ENCODE assay signal across 9 cellular contexts in genomic region chr7:2521341-2521745, GRCh38. TPM values are rescaled to one million over a fixed set of nuclear protein-coding genes. Genes with fewer than 3 reads are reported as not detected.
DNase-seq lines count a peak whose midpoint lies in the region; ATAC-seq, FAIRE-seq and TF ChIP-seq lines count a peak whose summit lies in the region.
"Had no signal": no experiment of that assay in that cellular context is flagged by ENCODE, and none has a peak within 500 bp of the region (broad histone marks: within the 10 kb centered on the region; RNA-seq: fewer than 3 reads in every experiment).

No MANE protein-coding gene starts in this region.

- H3K4me2 ChIP-seq in PC-3 (ENCODE audit: low read length) (peak overlapping the region; percentile 97), H1 (ENCODE audit: insufficient read depth in 1 of 2, low read depth in 2 of 2, low read length in 2 of 2) (peak overlapping the region; percentile 85 to 88)

- no peaks in the 10 kb centered on the region for H3F3A ChIP-seq in PC-3 (ENCODE audit: low read length, unreplicated experiment)

- H2BK5ac ChIP-seq in H1 (ENCODE audit: low read depth, low read length) = 0 out of 2 replicates have a peak overlapping the region, but pooled peaks have one; percentile 99

- BruUV-seq in PC-3 (replicated peaks; lab: Mats Ljungman, UMichigan) = no TSS peak

- H3K36me3 ChIP-seq in PC-3 (ENCODE audit: low read depth, low read length) (no peaks in the 10 kb centered on the region), H1 (ENCODE audit: control insufficient read depth in 2 of 4, insufficient read depth in 4 of 4, low read length in 3 of 4) (peaks cover 0 to 13% (median 6%) of the 10 kb centered on the region in 4 experiments; a peak in 5 of 8 replicates)

- peaks cover 38% of the 10 kb centered on the region for H3K36me3 Mint-ChIP-seq in CD4-positive, alpha-beta T cell (ENCODE audit: low read depth)
- H3K36me3 Mint-ChIP-seq in osteocyte (ENCODE audit: unreplicated experiment) = peaks cover 4% of the 10 kb centered on the region

- TF ChIP-seq CTCF in CD4-positive, alpha-beta T cell (IDR thresholded peaks at IDR 0.05) = no peak
- TF ChIP-seq CTCF in PC-3 (conservative IDR thresholded peaks at IDR 0.05; ENCODE audit: low read depth, low read length) = no peak
- no peak for TF ChIP-seq CTCF in H1 (IDR thresholded peaks at IDR 0.05; ENCODE audit: control extremely low read depth in 1 of 3, insufficient read depth in 1 of 3, low read depth in 1 of 3, low read length in 3 of 3)
- TF ChIP-seq CTCF in osteocyte (IDR thresholded peaks at IDR 0.05) = no peak

- peak overlapping the region; percentile 88 for H3K27ac ChIP-seq in CD4-positive, alpha-beta T cell (ENCODE audit: low read depth, low read length)
- H3K27ac ChIP-seq in PC-3 (ENCODE audit: low read length) (no peak overlapping the region), H1 (ENCODE audit: low read depth, low read length) (no peak overlapping the region)

- no peak overlapping the region for H3K23ac ChIP-seq in H1 (ENCODE audit: insufficient read length)

- H3K4me1 ChIP-seq in PC-3 (ENCODE audit: insufficient read depth, low read length) (peaks cover 54% of the 10 kb centered on the region), H1 (replicated peaks in 1 of 4; ENCODE audit: control insufficient read depth in 3 of 4, insufficient read depth in 4 of 4, low read length in 3 of 4) (peaks cover 3 to 69% (median 59%) of the 10 kb centered on the region in 4 experiments)

- H2BK120ac ChIP-seq in H1 (replicated peaks; ENCODE audit: low read depth, low read length) = no peak overlapping the region

- no peaks in the 10 kb centered on the region for H3K27me3 ChIP-seq in CD4-positive, alpha-beta T cell (ENCODE audit: control insufficient read depth, insufficient read depth, low read length)
- H3K27me3 ChIP-seq in PC-3 (ENCODE audit: low read length) (no peaks in the 10 kb centered on the region), H1 (replicated peaks in 1 of 4; ENCODE audit: control insufficient read depth in 3 of 4, extremely low read depth in 1 of 4, insufficient read depth in 3 of 4, low read length in 3 of 4) (peaks cover 0 to 22% (median 12%) of the 10 kb centered on the region in 4 experiments; a peak in 6 of 7 replicates)

- H4K8ac ChIP-seq in H1 (ENCODE audit: extremely low read depth, insufficient read depth, low read length) = no peak overlapping the region

- H2AK5ac ChIP-seq in H1 (ENCODE audit: low read depth, low read length) = no peak overlapping the region; the same call in 1 of the 2 replicates

- POLR2A ChIA-PET in CD4-positive, alpha-beta T cell (lab: Charles Lee) = interaction anchor here (1.2 to 12.9 kb wide), 3 partner anchors 7 to 11 kb away, joined by 5 to 218 read pairs (median 7); no protein-coding TSS in a partner anchor
- POLR2A ChIA-PET in PC-3 (lab: Charles Lee; ENCODE audit: unreplicated experiment) (no interaction called here), H1 (lab: Charles Lee; ENCODE audit: partially characterized antibody) (interaction anchor here (0.6 to 1.7 kb wide), 4 partner anchors 21 to 128 kb away, joined by 3 to 4 read pairs (median 4); no protein-coding TSS in a partner anchor), HEK293T (lab: Yijun Ruan, JAX) (no interaction called here)

- H2BK15ac ChIP-seq in H1 (ENCODE audit: low read length) = peak overlapping the region; percentile 46; the same call in 1 of the 2 replicates

- H3K9me2 ChIP-seq in PC-3 (replicated peaks; ENCODE audit: low read length) = no peaks in the 10 kb centered on the region

- H3K23me2 ChIP-seq in H1 (ENCODE audit: low read depth, low read length) = peaks cover 21% of the 10 kb centered on the region

- TF ChIP-seq EP300 in H1 (IDR thresholded peaks at IDR 0.05; ENCODE audit: borderline replicate concordance in 1 of 2, low read depth in 2 of 2, low read length in 2 of 2) = no peak

- no peaks in the 10 kb centered on the region for H3K27me3 Mint-ChIP-seq in CD4-positive, alpha-beta T cell
- no peaks in the 10 kb centered on the region for H3K27me3 Mint-ChIP-seq in osteocyte (ENCODE audit: unreplicated experiment)

- no peaks in the 10 kb centered on the region; the same call in 1 of the 2 replicates for H3K79me1 ChIP-seq in H1 (ENCODE audit: low read depth, low read length)

- peak overlapping the region; percentile 68; the same call in 1 of the 2 replicates for H3K4me3 ChIP-seq in PC-3 (ENCODE audit: low read length)
- H3K4me3 ChIP-seq in H1 (ENCODE audit: extremely low read depth in 1 of 4, insufficient read depth in 2 of 4, low read depth in 3 of 4, low read length in 4 of 4) = peak overlapping the region; percentile 4 to 73 (median 34); a peak in 6 of 8 replicates

- H3K79me2 ChIP-seq in PC-3 (ENCODE audit: low read length) = peaks cover 8% of the 10 kb centered on the region; the same call in 1 of the 2 replicates
- H3K79me2 ChIP-seq in H1 (ENCODE audit: control insufficient read depth in 1 of 2, insufficient read depth in 2 of 2, low read length in 2 of 2) = peaks cover 0 to 20% of the 10 kb centered on the region in 2 experiments; a peak in 3 of 4 replicates

- H3K14ac ChIP-seq in H1 (ENCODE audit: insufficient read length) = no peak overlapping the region

- no peak for FAIRE-seq in H1 (lab: Jason Lieb, UNC)

- TF ChIP-seq RAD21 in H1 (IDR thresholded peaks at IDR 0.05 in 1 of 2, conservative IDR thresholded peaks at IDR 0.05 in 1 of 2; ENCODE audit: low read depth in 2 of 2, low read length in 2 of 2) = no peak

- peak overlapping the region; percentile 95 for H3K4me3 Mint-ChIP-seq in CD4-positive, alpha-beta T cell
- H3K4me3 Mint-ChIP-seq in osteocyte (ENCODE audit: unreplicated experiment) = peak overlapping the region; percentile 69

- H3K9me3 ChIP-seq in CD4-positive, alpha-beta T cell (ENCODE audit: control insufficient read depth, low read length) = no peaks in the 10 kb centered on the region
- no peaks in the 10 kb centered on the region for H3K9me3 ChIP-seq in PC-3 (ENCODE audit: low read length)
- no peaks in the 10 kb centered on the region for H3K9me3 ChIP-seq in H1 (ENCODE audit: insufficient read depth in 2 of 2, low read depth in 1 of 2, low read length in 1 of 2)

- H2AFZ ChIP-seq in PC-3 (ENCODE audit: low read length) = no peak overlapping the region
- no peak overlapping the region for H2AFZ ChIP-seq in H1 (ENCODE audit: low read length)

- H4K5ac ChIP-seq in H1 (ENCODE audit: insufficient read length, low read depth, low read length) = no peak overlapping the region

- peak overlapping the region; percentile 71; the same call in 1 of the 2 replicates for H3K18ac ChIP-seq in H1 (ENCODE audit: extremely low read depth, low read length)

- H3K4ac ChIP-seq in H1 (replicated peaks; ENCODE audit: insufficient read length, low read depth, low read length) = no peak overlapping the region

- CTCF ChIA-PET in CD4-positive, alpha-beta T cell (lab: Charles Lee) = interaction anchor here (1.0 to 1.8 kb wide), 2 partner anchors 9 to 12 kb away, joined by 3 to 6 read pairs; no protein-coding TSS in a partner anchor
- CTCF ChIA-PET in PC-3 (lab: Charles Lee) (no interaction called here), H1 (lab: Charles Lee; ENCODE audit: partially characterized antibody) (interaction anchor here (1.2 kb wide), 1 partner anchor 37 kb away, joined by 3 read pairs; no protein-coding TSS in a partner anchor), HEK293T (lab: Yijun Ruan, JAX) (no interaction called here)

- no peak overlapping the region for H2BK20ac ChIP-seq in H1 (ENCODE audit: low read length)

- H3K9me3 Mint-ChIP-seq in CD4-positive, alpha-beta T cell = no peaks in the 10 kb centered on the region
- no peaks in the 10 kb centered on the region for H3K9me3 Mint-ChIP-seq in osteocyte (ENCODE audit: unreplicated experiment)

- H3K56ac ChIP-seq in H1 (replicated peaks; ENCODE audit: insufficient read length, low read depth, low read length) = no peak overlapping the region

- ATAC-seq in CD4-positive, alpha-beta T cell (ENCODE audit: poor library complexity) = no peak
- ATAC-seq in PC-3 (no peak), HG03521 (IDR thresholded peaks at IDR 0.05; ENCODE audit: unreplicated experiment) (no peak), HG03025 (IDR thresholded peaks at IDR 0.05; ENCODE audit: low FRiP score, unreplicated experiment) (no peak), GM21367 (IDR thresholded peaks at IDR 0.05; ENCODE audit: unreplicated experiment) (no peak)

- 0 out of 2 replicates have a peak overlapping the region, but pooled peaks have one; percentile 43 for H2BK12ac ChIP-seq in H1 (ENCODE audit: low read depth, low read length)

- peak overlapping the region; percentile 96 for H3K27ac Mint-ChIP-seq in CD4-positive, alpha-beta T cell
- no peak overlapping the region for H3K27ac Mint-ChIP-seq in osteocyte (ENCODE audit: unreplicated experiment)

- WGBS in H1 (ENCODE audit: extremely low coverage in 1 of 2, insufficient coverage in 1 of 2, insufficient read length in 1 of 2, insufficient replicate concordance in 2 of 2, low coverage in 1 of 2, low lambda C conversion rate in 2 of 2, missing lambda C conversion rate in 1 of 2), 2 experiments = 44% methylated on average over 5 of the region's 21 CpGs; no CpG with 5 or more reads in 1 of the 2 experiments

- no peak overlapping the region for H3K9ac ChIP-seq in PC-3 (ENCODE audit: low read length)
- H3K9ac ChIP-seq in H1 (replicated peaks in 1 of 4; ENCODE audit: extremely low read depth in 1 of 4, low read depth in 3 of 4, low read length in 3 of 4) = no peak overlapping the region

- intact Hi-C loops in CD4-positive, alpha-beta T cell (cut with DNase I, micrococcal nuclease) = loop anchor here (5.0 to 10.0 kb wide), 4 partner anchors 44 to 1287 kb away; partner anchors contain the start of genes GRIFIN (in 1 of the 2), SNX8 (in 1 of the 2), TTYH3 (in 1 of the 2) and UNCX (in 1 of the 2)
- intact Hi-C loops in PC-3 (cut with micrococcal nuclease) = no loop called here

- H3K4me1 Mint-ChIP-seq in CD4-positive, alpha-beta T cell (ENCODE audit: low read depth) = peaks cover 45% of the 10 kb centered on the region
- peaks cover 70% of the 10 kb centered on the region for H3K4me1 Mint-ChIP-seq in osteocyte (ENCODE audit: unreplicated experiment)

- no peak for DNase-seq in CD4-positive, alpha-beta T cell
- DNase-seq in PC-3 = no peak
- DNase-seq in H1 (ENCODE audit: low read depth in 1 of 2, low spot score in 2 of 2) = no peak
- DNase-seq in osteocyte (ENCODE audit: extremely low spot score, unreplicated experiment) = no peak
- no peak for DNase-seq in HEK293T (ENCODE audit: extremely low spot score)
- DNase-seq: cerebellar nuclear complex had no signal

- H4K20me1 ChIP-seq in PC-3 (ENCODE audit: low read length) (no peaks in the 10 kb centered on the region), H1 (replicated peaks in 1 of 2; ENCODE audit: control insufficient read depth in 1 of 2, insufficient read depth in 2 of 2, low read length in 2 of 2) (peaks cover 14 to 27% of the 10 kb centered on the region in 2 experiments)

- H4K91ac ChIP-seq in H1 (replicated peaks; ENCODE audit: insufficient read length, low read length) = no peak overlapping the region

- TF ChIP-seq POLR2A in H1 (IDR thresholded peaks at IDR 0.05; ENCODE audit: control extremely low read depth in 1 of 2, low read depth in 2 of 2, low read length in 2 of 2) = no peak

RNA-seq across cellular contexts. Expression of gene LFNG, which starts 1.8 kb away (rescaled TPM):
- total RNA-seq in CD4-positive, alpha-beta T cell = 10 to 100 TPM; 96.7 to 99.8 TPM
- 4.8 and 7.7 TPM in 2 replicates for total RNA-seq in PC-3 (2014; rRNA removed)
- total RNA-seq in H1 (2021; fragmentation: NEBNext Ultra II Directional; extraction: Animal tissue kit (Norgen Biotek cat#: 25700)) = 28.9 and 31.6 TPM in 2 replicates
- polyA plus RNA-seq in H1 (2011; rRNA removed) = 35.6 and 53.0 TPM in 2 replicates
- polyA plus RNA-seq in H1 (2011; cell fraction: cytosol; rRNA removed) = 34.6 TPM
- polyA plus RNA-seq in H1 (2011; cell fraction: nucleus; rRNA removed) = 59.9 TPM
- 25.2 to 37.3 TPM (median 35.0 TPM) in 4 replicates for polyA plus RNA-seq in H1 (2012, experiment 1 of 2)
- polyA plus RNA-seq in H1 (2012, experiment 2 of 2) = 31.6 TPM
- polyA plus RNA-seq in H1 (2013, experiment 1 of 2) = 26.6 TPM
- 29.4 TPM for polyA plus RNA-seq in H1 (2013, experiment 2 of 2)
- polyA minus RNA-seq in H1 (2011; rRNA and poly(A)+ RNA removed) = 15.4 and 17.4 TPM in 2 replicates
- polyA minus RNA-seq in H1 (2011; cell fraction: cytosol; rRNA and poly(A)+ RNA removed) = 36.6 TPM
- 37.5 TPM for polyA minus RNA-seq in H1 (2011; cell fraction: nucleus; rRNA and poly(A)+ RNA removed)
- 20.8 and 23.3 TPM in 2 replicates for total RNA-seq in osteocyte

RNA-seq across cellular contexts. Expression of gene BRAT1, which starts 34.0 kb away (rescaled TPM):
- 10 to 100 TPM; 24.1 to 24.5 TPM for total RNA-seq in CD4-positive, alpha-beta T cell
- total RNA-seq in PC-3 (2014; rRNA removed) (65.2 and 76.3 TPM in 2 replicates), osteocyte (27.8 and 29.4 TPM in 2 replicates)
- total RNA-seq in H1 (2021; fragmentation: NEBNext Ultra II Directional; extraction: Animal tissue kit (Norgen Biotek cat#: 25700)) = 42.3 and 45.2 TPM in 2 replicates
- polyA plus RNA-seq in H1 (2011; rRNA removed) = 36.8 and 60.5 TPM in 2 replicates
- polyA plus RNA-seq in H1 (2011; cell fraction: cytosol; rRNA removed) = 40.8 TPM
- polyA plus RNA-seq in H1 (2011; cell fraction: nucleus; rRNA removed) = 163 TPM
- 30.5 to 38.9 TPM (median 37.6 TPM) in 4 replicates for polyA plus RNA-seq in H1 (2012, experiment 1 of 2)
- polyA plus RNA-seq in H1 (2012, experiment 2 of 2) = 34.5 TPM
- polyA plus RNA-seq in H1 (2013, experiment 1 of 2) = 25.6 TPM
- 21.6 TPM for polyA plus RNA-seq in H1 (2013, experiment 2 of 2)
- 10.4 and 12.6 TPM in 2 replicates for polyA minus RNA-seq in H1 (2011; rRNA and poly(A)+ RNA removed)
- polyA minus RNA-seq in H1 (2011; cell fraction: cytosol; rRNA and poly(A)+ RNA removed) = 21.5 TPM
- polyA minus RNA-seq in H1 (2011; cell fraction: nucleus; rRNA and poly(A)+ RNA removed) = 25.1 TPM

RNA-seq across cellular contexts. Expression of gene IQCE, which starts 37.4 kb away (rescaled TPM):
- total RNA-seq in CD4-positive, alpha-beta T cell = 1 to 10 TPM; 4.3 to 5.6 TPM
- 9.7 and 24.7 TPM in 2 replicates for total RNA-seq in PC-3 (2014; rRNA removed)
- 4.9 and 5.7 TPM in 2 replicates for total RNA-seq in H1 (2021; fragmentation: NEBNext Ultra II Directional; extraction: Animal tissue kit (Norgen Biotek cat#: 25700))
- polyA plus RNA-seq in H1 (2011; rRNA removed) = 2.2 and 3.1 TPM in 2 replicates
- polyA plus RNA-seq in H1 (2011; cell fraction: cytosol; rRNA removed) = 3.1 TPM
- 7.4 TPM for polyA plus RNA-seq in H1 (2011; cell fraction: nucleus; rRNA removed)
- 3.0 to 4.0 TPM (median 3.7 TPM) in 4 replicates for polyA plus RNA-seq in H1 (2012, experiment 1 of 2)
- 2.0 TPM for polyA plus RNA-seq in H1 (2012, experiment 2 of 2)
- 2.6 TPM for polyA plus RNA-seq in H1 (2013, experiment 1 of 2)
- 2.5 TPM for polyA plus RNA-seq in H1 (2013, experiment 2 of 2)
- polyA minus RNA-seq in H1 (2011; rRNA and poly(A)+ RNA removed) = 2.8 and 3.1 TPM in 2 replicates
- polyA minus RNA-seq in H1 (2011; cell fraction: cytosol; rRNA and poly(A)+ RNA removed) = 2.8 TPM
- polyA minus RNA-seq in H1 (2011; cell fraction: nucleus; rRNA and poly(A)+ RNA removed) = 6.4 TPM
- total RNA-seq in osteocyte = 17.0 and 22.1 TPM in 2 replicates

RNA-seq across cellular contexts. Expression of gene GRIFIN, which starts 45.1 kb away (rescaled TPM):
- total RNA-seq in CD4-positive, alpha-beta T cell = not detected
- total RNA-seq in PC-3 (2014; rRNA removed) (not detected in 2 replicates), osteocyte (not detected in 2 replicates)
- not detected in 2 replicates for total RNA-seq in H1 (2021; fragmentation: NEBNext Ultra II Directional; extraction: Animal tissue kit (Norgen Biotek cat#: 25700))
- polyA plus RNA-seq in H1 (2011; rRNA removed) = not detected in 2 replicates
- polyA plus RNA-seq in H1 (2011; cell fraction: cytosol; rRNA removed) = not detected
- not detected for polyA plus RNA-seq in H1 (2011; cell fraction: nucleus; rRNA removed)
- polyA plus RNA-seq in H1 (2012, experiment 1 of 2) = not detected in 4 replicates
- not detected for polyA plus RNA-seq in H1 (2012, experiment 2 of 2)
- polyA plus RNA-seq in H1 (2013, experiment 1 of 2) = not detected
- not detected for polyA plus RNA-seq in H1 (2013, experiment 2 of 2)
- not detected in 2 replicates for polyA minus RNA-seq in H1 (2011; rRNA and poly(A)+ RNA removed)
- not detected for polyA minus RNA-seq in H1 (2011; cell fraction: cytosol; rRNA and poly(A)+ RNA removed)
- polyA minus RNA-seq in H1 (2011; cell fraction: nucleus; rRNA and poly(A)+ RNA removed) = not detected

Comparison
In these comparisons a context has a peak if more than half of its experiments do, and no peak if none do; other contexts are left out.
1. CTCF ChIA-PET loops: an anchor here in CD4-positive, alpha-beta T cell (1.0 to 1.8 kb wide) and H1 (1.2 kb wide); none called in PC-3 and HEK293T.
2. POLR2A ChIA-PET loops: an anchor here in CD4-positive, alpha-beta T cell (1.2 to 12.9 kb wide) and H1 (0.6 to 1.7 kb wide); none called in PC-3 and HEK293T.